8 cellular contexts compared by ENCODE assay signal in the genomic region with DNA sequence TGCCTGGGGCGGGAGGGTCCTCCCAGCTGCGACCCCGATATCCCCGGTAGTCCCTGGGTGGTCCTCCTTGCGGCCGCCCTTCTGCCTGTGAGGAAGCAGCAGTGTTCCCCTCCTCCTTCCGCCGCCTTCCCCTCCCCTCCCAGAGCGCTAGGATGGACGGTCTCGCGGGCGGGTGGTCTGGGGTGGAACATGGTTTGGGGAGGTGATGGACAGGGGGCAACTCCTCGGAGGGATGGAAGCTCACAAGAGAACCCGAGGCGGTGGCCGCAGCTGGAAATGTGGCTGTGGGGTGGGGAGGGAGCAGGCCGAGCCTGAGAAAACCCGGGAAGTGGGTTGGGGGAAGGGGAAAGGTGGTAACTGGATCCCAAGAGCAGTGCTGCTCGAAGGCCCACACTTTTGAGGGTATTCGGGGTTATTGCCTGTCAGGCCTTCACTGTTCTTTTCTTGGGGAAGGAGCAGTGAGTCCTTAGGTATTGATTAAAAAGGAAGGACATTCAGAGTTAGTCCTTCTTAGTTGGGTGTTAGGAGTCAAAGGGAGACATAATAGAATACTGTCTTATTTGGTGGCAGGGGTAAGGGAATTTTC. TPM values are rescaled to one million over a fixed set of nuclear protein-coding genes. Genes with fewer than 3 reads are reported as not detected.
DNase-seq lines count a peak whose midpoint lies in the region; ATAC-seq and TF ChIP-seq lines count a peak whose summit lies in the region.

No MANE protein-coding gene starts in this region.

- peak overlapping the region; percentile 100 for H3K9ac ChIP-seq in adipocyte (ENCODE audit: low read length)

- H3K27ac Mint-ChIP-seq in progenitor cell of endocrine pancreas: peak overlapping the region; percentile 99

- intact Hi-C loops in left ventricle myocardium superior (cut with micrococcal nuclease): loop anchor here (5.0 kb wide), 1 partner anchor 279 kb away; a partner anchor contains a TSS

- no peaks in the 10 kb centered on the region for H3K27me3 Mint-ChIP-seq in progenitor cell of endocrine pancreas

- TF ChIP-seq CTCF in progenitor cell of endocrine pancreas (IDR thresholded peaks at IDR 0.05; ENCODE audit: unreplicated experiment): no peak

- no peaks in the 10 kb centered on the region for H3K9me3 Mint-ChIP-seq in progenitor cell of endocrine pancreas (ENCODE audit: low read depth)

- peaks cover 12% of the 10 kb centered on the region for H3K36me3 ChIP-seq in adipocyte (ENCODE audit: control insufficient read depth, insufficient read depth, low read length, severe bottlenecking)

- H3K4me1 Mint-ChIP-seq in progenitor cell of endocrine pancreas (ENCODE audit: low read depth): peaks cover 28% of the 10 kb centered on the region

- H3K36me3 Mint-ChIP-seq in progenitor cell of endocrine pancreas (ENCODE audit: insufficient read depth): peaks cover 5% of the 10 kb centered on the region

- ATAC-seq in HG02938 (IDR thresholded peaks at IDR 0.05; ENCODE audit: unreplicated experiment): peak; percentile 32
- ATAC-seq in left ventricle myocardium superior: peak; percentile 62
- ATAC-seq in GM18861 (IDR thresholded peaks at IDR 0.05; ENCODE audit: unreplicated experiment): no peak

- DNase-seq in activated T-cell treated with anti-CD3 and anti-CD28 coated beads for 1 hour (ENCODE audit: low read depth) (peak; percentile 29), NCI-H748 (lab: John Stamatoyannopoulos, UW; ENCODE audit: unreplicated experiment) (peak; percentile 41), adipocyte (ENCODE audit: low read depth) (peak; percentile 76), left ventricle myocardium superior (peak; percentile 56), progenitor cell of endocrine pancreas (ENCODE audit: low spot score, unreplicated experiment) (peak; percentile 34)
- no peak for DNase-seq in activated T-cell treated with anti-CD3 and anti-CD28 coated beads, Interleukin-2, amount 50 U/mL, for 1 hour

- peak overlapping the region; percentile 100 for H3K4me3 Mint-ChIP-seq in progenitor cell of endocrine pancreas (ENCODE audit: low read depth)

- H3K4me3 ChIP-seq in adipocyte (ENCODE audit: low read length): peak overlapping the region; percentile 99

- H3K4me1 ChIP-seq in adipocyte (ENCODE audit: control insufficient read depth, insufficient read depth, low read length): peaks cover 33% of the 10 kb centered on the region

- no peaks in the 10 kb centered on the region for H3K27me3 ChIP-seq in adipocyte (replicated peaks; ENCODE audit: control insufficient read depth, insufficient read depth, low read length)

- H3K9me3 ChIP-seq in adipocyte (ENCODE audit: control insufficient read depth, low read length): no peaks in the 10 kb centered on the region

RNA-seq across cellular contexts. Expression of a gene that starts 0.6 kb away (rescaled TPM):
- total RNA-seq in left ventricle myocardium superior (53.8 TPM), progenitor cell of endocrine pancreas (105 and 110 TPM in 2 replicates)

RNA-seq across cellular contexts. Expression of a gene that starts 59.9 kb away (rescaled TPM):
- total RNA-seq in left ventricle myocardium superior: 8.7 TPM
- total RNA-seq in progenitor cell of endocrine pancreas: 61.0 and 70.1 TPM in 2 replicates
